Comparison of ENCODE assay signal across 36 cellular contexts in the genomic region with DNA sequence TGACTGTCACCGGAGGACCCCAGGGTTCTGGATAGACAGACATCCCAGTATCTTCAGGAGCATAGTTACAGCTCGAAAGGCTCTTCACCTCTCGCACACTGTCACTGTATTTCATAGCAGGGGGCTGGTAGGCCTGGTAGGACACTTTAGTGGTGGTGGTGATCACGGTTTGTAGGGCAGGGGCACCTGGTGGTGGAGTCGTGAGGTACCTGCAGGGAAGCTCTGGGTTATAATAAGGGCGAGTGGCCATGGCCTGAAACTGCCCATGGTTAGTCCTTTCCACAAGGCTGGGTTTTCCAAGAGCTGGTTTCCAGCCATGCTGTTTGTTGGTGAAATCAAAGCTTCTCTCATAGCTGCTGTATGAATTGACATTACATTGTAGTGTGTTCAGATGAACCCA. TPM values are rescaled to one million over a fixed set of nuclear protein-coding genes. Genes with fewer than 3 reads are reported as not detected.
"Had no signal": no experiment of that assay in that cellular context is flagged by ENCODE, and none has a peak within 500 bp of the region (broad histone marks: within the 10 kb centered on the region; RNA-seq: fewer than 3 reads in every experiment).

No MANE protein-coding gene starts in this region.

- H3K4me3 ChIP-seq: dorsolateral prefrontal cortex, gastroesophageal sphincter, heart left ventricle, left lung, mucosa of descending colon, pancreas, smooth muscle cell, suprapubic skin, transverse colon, upper lobe of right lung, uterus had no signal

- H3K36me3 Mint-ChIP-seq: mesothelial cell of epicardium; naive B cell; natural killer cell treated with Interleukin-12 subunit alpha and Interleukin-12 subunit beta and Interleukin-15 and Interleukin-18, amount 100 ng/mL, for 72 hours had no signal

- H3K4me1 Mint-ChIP-seq: naive B cell; neural crest cell; stimulated activated naive CD8-positive, alpha-beta T cell treated with anti-CD3 and anti-CD28 coated beads, Interleukin-15, amount 100 ng/mL, for 72 hours had no signal

- H3K4me2 ChIP-seq: smooth muscle cell had no signal

- H3K36me3 ChIP-seq: gastroesophageal sphincter, heart left ventricle, left lung, neutrophil, pancreas, suprapubic skin, transverse colon, upper lobe of right lung, uterus had no signal

- H3K27me3 ChIP-seq: gastroesophageal sphincter, left lung, pancreas, suprapubic skin, transverse colon, uterus had no signal

- H3K27ac Mint-ChIP-seq: mesothelial cell of epicardium; natural killer cell treated with Interleukin-12 subunit alpha and Interleukin-12 subunit beta and Interleukin-15 and Interleukin-18, amount 100 ng/mL, for 72 hours; progenitor cell of endocrine pancreas; stimulated activated naive CD8-positive, alpha-beta T cell treated with anti-CD3 and anti-CD28 coated beads, Interleukin-15, amount 100 ng/mL, for 72 hours had no signal

- ATAC-seq: esophagus mucosa; gastroesophageal sphincter; heart left ventricle; left lung; mucosa of descending colon; sciatic nerve; stimulated activated naive CD8-positive, alpha-beta T cell treated with anti-CD3 and anti-CD28 coated beads, Interleukin-15, amount 100 ng/mL, for 72 hours; upper lobe of right lung had no signal

- DNase-seq: dorsolateral prefrontal cortex; effector CD4-positive, alpha-beta T cell; foreskin keratinocyte; heart left ventricle; hippocampal formation; left cardiac atrium; left lung; mesenchymal stem cell; mucosa of descending colon; naive B cell; pancreas; stimulated activated CD4-positive, alpha-beta T cell treated with anti-CD3 and anti-CD28 coated beads, Interleukin-12 subunit alpha, Interleukin-12 subunit beta, amount 100 ng/mL, for 4 hours; stimulated activated CD4-positive, alpha-beta T cell treated with anti-CD3 and anti-CD28 coated beads, Interleukin-1b, Interleukin-23, amount 100 ng/mL, for 48 hours; stimulated activated CD4-positive, alpha-beta T cell treated with anti-CD3 and anti-CD28 coated beads, Interleukin-4, amount 100 ng/mL, for 1 hour; stimulated activated CD8-positive, alpha-beta memory T cell treated with anti-CD3 and anti-CD28 coated beads, Interleukin-4, amount 100 ng/mL, for 48 hours; stimulated activated naive CD4-positive, alpha-beta T cell; stimulated activated naive CD8-positive, alpha-beta T cell treated with anti-CD3 and anti-CD28 coated beads, Interleukin-15, amount 100 ng/mL, for 72 hours; transverse colon; upper lobe of right lung; uterus had no signal

- H3K9me3 ChIP-seq: gastroesophageal sphincter, heart left ventricle, left lung, mucosa of descending colon, neutrophil, pancreas, suprapubic skin, transverse colon, upper lobe of right lung, uterus had no signal

- H3K27ac ChIP-seq: dorsolateral prefrontal cortex, epithelial cell of prostate, foreskin keratinocyte, gastroesophageal sphincter, heart left ventricle, left lung, neutrophil, pancreas, suprapubic skin, transverse colon, upper lobe of right lung, uterus had no signal

- H3K4me1 ChIP-seq: gastroesophageal sphincter, heart left ventricle, left lung, suprapubic skin, transverse colon, upper lobe of right lung, uterus had no signal

- H3K4me3 Mint-ChIP-seq: mesothelial cell of epicardium; naive B cell; natural killer cell treated with Interleukin-12 subunit alpha and Interleukin-12 subunit beta and Interleukin-15 and Interleukin-18, amount 100 ng/mL, for 72 hours; neural crest cell; stimulated activated naive CD8-positive, alpha-beta T cell treated with anti-CD3 and anti-CD28 coated beads, Interleukin-15, amount 100 ng/mL, for 72 hours had no signal

- H3K9me3 Mint-ChIP-seq: mesothelial cell of epicardium; natural killer cell treated with Interleukin-12 subunit alpha and Interleukin-12 subunit beta and Interleukin-15 and Interleukin-18, amount 100 ng/mL, for 72 hours; neural crest cell; stimulated activated naive CD8-positive, alpha-beta T cell treated with anti-CD3 and anti-CD28 coated beads, Interleukin-15, amount 100 ng/mL, for 72 hours had no signal

RNA-seq across cellular contexts. Expression of gene GCM2, which starts 7.6 kb away (rescaled TPM):
- total RNA-seq: dorsolateral prefrontal cortex; esophagus mucosa; fibroblast of lung; foreskin keratinocyte; gastroesophageal sphincter; heart left ventricle; kidney epithelial cell; left cardiac atrium; left lung; lower leg skin; lung microvascular endothelial cell; mesothelial cell of epicardium; mucosa of descending colon; natural killer cell treated with Interleukin-12 subunit alpha and Interleukin-12 subunit beta and Interleukin-15 and Interleukin-18, amount 100 ng/mL, for 72 hours; neural crest cell; omental fat pad; pancreas; progenitor cell of endocrine pancreas; sciatic nerve; smooth muscle cell; suprapubic skin; transverse colon; upper lobe of right lung; uterus had no signal

RNA-seq across cellular contexts. Expression of gene SYCP2L, which starts 12.6 kb away (rescaled TPM):
- total RNA-seq: esophagus mucosa, lung microvascular endothelial cell had no signal

RNA-seq across cellular contexts. Expression of gene MAK, which starts 35.9 kb away (rescaled TPM):
- total RNA-seq: esophagus mucosa, fibroblast of lung, foreskin keratinocyte, lower leg skin, mucosa of descending colon, smooth muscle cell, transverse colon had no signal
